ENCODE assay signal across 1 cellular context in the genomic region with DNA sequence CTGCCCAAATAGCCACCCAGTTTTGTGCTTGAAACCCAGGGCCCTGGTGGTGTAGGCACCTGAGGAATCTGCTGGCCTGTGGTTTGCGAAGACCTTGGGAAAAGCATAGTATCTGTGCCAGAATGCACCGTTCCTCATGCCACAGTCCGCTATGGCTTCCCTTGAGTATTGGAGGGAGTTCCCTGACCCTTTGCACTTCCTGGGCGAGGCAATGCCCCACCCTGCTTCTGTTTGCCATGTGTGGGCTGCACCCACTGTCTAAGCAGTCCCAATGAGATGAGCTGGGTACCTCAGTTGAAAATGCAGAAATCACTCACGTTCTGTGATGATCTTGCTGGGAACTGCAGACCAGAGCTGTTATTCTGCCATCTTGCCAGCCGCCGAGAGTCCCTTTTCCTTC.
TF ChIP-seq lines count a peak whose summit lies in the region.

No MANE protein-coding gene starts in this region.

TF ChIP-seq in GM12878, 131 proteins besides CTCF, POLR2A, EP300 and RAD21:
- TF ChIP-seq, protein P1, sequence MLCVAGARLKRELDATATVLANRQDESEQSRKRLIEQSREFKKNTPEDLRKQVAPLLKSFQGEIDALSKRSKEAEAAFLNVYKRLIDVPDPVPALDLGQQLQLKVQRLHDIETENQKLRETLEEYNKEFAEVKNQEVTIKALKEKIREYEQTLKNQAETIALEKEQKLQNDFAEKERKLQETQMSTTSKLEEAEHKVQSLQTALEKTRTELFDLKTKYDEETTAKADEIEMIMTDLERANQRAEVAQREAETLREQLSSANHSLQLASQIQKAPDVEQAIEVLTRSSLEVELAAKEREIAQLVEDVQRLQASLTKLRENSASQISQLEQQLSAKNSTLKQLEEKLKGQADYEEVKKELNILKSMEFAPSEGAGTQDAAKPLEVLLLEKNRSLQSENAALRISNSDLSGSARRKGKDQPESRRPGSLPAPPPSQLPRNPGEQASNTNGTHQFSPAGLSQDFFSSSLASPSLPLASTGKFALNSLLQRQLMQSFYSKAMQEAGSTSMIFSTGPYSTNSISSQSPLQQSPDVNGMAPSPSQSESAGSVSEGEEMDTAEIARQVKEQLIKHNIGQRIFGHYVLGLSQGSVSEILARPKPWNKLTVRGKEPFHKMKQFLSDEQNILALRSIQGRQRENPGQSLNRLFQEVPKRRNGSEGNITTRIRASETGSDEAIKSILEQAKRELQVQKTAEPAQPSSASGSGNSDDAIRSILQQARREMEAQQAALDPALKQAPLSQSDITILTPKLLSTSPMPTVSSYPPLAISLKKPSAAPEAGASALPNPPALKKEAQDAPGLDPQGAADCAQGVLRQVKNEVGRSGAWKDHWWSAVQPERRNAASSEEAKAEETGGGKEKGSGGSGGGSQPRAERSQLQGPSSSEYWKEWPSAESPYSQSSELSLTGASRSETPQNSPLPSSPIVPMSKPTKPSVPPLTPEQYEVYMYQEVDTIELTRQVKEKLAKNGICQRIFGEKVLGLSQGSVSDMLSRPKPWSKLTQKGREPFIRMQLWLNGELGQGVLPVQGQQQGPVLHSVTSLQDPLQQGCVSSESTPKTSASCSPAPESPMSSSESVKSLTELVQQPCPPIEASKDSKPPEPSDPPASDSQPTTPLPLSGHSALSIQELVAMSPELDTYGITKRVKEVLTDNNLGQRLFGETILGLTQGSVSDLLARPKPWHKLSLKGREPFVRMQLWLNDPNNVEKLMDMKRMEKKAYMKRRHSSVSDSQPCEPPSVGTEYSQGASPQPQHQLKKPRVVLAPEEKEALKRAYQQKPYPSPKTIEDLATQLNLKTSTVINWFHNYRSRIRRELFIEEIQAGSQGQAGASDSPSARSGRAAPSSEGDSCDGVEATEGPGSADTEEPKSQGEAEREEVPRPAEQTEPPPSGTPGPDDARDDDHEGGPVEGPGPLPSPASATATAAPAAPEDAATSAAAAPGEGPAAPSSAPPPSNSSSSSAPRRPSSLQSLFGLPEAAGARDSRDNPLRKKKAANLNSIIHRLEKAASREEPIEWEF (IDR thresholded peaks at IDR 0.05; ENCODE audit: insufficient replicate concordance, low read depth, low read length): no peak
- TF ChIP-seq TBL1XR1 (IDR thresholded peaks at IDR 0.05; ENCODE audit: low read depth, low read length) (no peak), ZNF687 (IDR thresholded peaks at IDR 0.05) (no peak), SRF (IDR thresholded peaks at IDR 0.05; ENCODE audit: low read depth in 2 of 2, low read length in 2 of 2) (no peak), NR2F1 (conservative IDR thresholded peaks at IDR 0.05) (0 out of 2 replicates have a peak, but pooled peaks have one; percentile 29)
TF ChIP-seq in GM12878: peak in this region for 1.
